Comparison of ENCODE assay signal across 1 cellular context in the genomic region with DNA sequence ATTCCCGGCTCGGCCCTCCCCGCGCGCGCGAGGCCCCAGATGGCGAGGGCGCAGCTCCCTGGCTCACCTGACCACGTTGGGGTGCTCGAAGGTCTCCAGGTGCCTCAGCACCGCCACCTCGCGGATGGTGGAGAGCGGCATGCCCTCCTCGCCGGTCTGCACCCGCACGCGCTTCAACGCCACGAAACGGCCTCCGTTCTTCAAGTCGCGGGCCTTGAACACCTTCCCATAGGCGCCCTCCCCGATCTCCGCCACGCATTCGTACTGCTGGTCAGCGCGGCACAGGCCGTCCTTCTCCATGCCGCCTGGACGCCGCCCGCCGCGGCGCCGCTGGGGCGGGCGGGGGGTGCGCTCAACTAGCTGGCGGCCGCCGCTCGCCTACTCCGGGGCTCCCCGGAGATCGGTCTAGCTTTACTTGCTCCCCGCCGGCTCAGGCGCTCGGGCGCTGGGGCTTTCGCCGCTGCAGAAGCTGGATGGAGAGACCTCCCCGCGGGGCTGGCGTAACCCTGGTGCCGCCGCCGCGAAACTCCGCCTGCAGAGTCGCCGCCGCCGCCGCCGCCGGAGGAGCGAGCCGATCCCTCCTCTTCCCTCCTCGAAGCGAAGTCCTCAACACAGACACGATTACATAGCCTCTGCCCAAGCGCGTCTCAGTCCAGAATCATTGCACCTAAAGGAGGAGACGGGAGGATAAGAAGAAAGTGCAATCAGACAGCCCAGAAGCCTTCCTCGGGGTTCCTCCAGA.
A peak's percentile ranks its signal among the peaks of the same experiment; 100 is the strongest.
TF ChIP-seq lines count a peak whose summit lies in the region.

No MANE protein-coding gene starts in this region.

TF ChIP-seq in HEK293, 187 proteins besides CTCF, POLR2A, EP300 and RAD21 (continued from another document and continues in another):
- no peak for TF ChIP-seq HOXD13 (CRISPR knock-in tag; IDR thresholded peaks at IDR 0.05; ENCODE audit: borderline replicate concordance)
- TF ChIP-seq SP2 (tag by site-specific recombination; IDR thresholded peaks at IDR 0.05), result no peak
- no peak for TF ChIP-seq ZNF571 (tag by site-specific recombination; IDR thresholded peaks at IDR 0.05)
- no peak for TF ChIP-seq ZNF175 (tag by site-specific recombination; IDR thresholded peaks at IDR 0.05)
- TF ChIP-seq ZNF10 (tag by site-specific recombination; IDR thresholded peaks at IDR 0.05), result no peak
- 0 out of 2 replicates have a peak, but pooled peaks have one; percentile 38 for TF ChIP-seq BCL11A (tag by site-specific recombination; IDR thresholded peaks at IDR 0.05; ENCODE audit: low read depth)
- TF ChIP-seq, protein P1, sequence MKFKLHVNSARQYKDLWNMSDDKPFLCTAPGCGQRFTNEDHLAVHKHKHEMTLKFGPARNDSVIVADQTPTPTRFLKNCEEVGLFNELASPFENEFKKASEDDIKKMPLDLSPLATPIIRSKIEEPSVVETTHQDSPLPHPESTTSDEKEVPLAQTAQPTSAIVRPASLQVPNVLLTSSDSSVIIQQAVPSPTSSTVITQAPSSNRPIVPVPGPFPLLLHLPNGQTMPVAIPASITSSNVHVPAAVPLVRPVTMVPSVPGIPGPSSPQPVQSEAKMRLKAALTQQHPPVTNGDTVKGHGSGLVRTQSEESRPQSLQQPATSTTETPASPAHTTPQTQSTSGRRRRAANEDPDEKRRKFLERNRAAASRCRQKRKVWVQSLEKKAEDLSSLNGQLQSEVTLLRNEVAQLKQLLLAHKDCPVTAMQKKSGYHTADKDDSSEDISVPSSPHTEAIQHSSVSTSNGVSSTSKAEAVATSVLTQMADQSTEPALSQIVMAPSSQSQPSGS (tag by site-specific recombination; IDR thresholded peaks at IDR 0.05; ENCODE audit: low read depth), result no peak
- TF ChIP-seq ZBTB1 (tag by site-specific recombination; IDR thresholded peaks at IDR 0.05), result peak; percentile 59; the same call in 1 of the 2 replicates
- TF ChIP-seq ZBTB8A (tag by site-specific recombination; IDR thresholded peaks at IDR 0.05), result peak; percentile 28; the same call in 1 of the 2 replicates
- TF ChIP-seq, protein P2, sequence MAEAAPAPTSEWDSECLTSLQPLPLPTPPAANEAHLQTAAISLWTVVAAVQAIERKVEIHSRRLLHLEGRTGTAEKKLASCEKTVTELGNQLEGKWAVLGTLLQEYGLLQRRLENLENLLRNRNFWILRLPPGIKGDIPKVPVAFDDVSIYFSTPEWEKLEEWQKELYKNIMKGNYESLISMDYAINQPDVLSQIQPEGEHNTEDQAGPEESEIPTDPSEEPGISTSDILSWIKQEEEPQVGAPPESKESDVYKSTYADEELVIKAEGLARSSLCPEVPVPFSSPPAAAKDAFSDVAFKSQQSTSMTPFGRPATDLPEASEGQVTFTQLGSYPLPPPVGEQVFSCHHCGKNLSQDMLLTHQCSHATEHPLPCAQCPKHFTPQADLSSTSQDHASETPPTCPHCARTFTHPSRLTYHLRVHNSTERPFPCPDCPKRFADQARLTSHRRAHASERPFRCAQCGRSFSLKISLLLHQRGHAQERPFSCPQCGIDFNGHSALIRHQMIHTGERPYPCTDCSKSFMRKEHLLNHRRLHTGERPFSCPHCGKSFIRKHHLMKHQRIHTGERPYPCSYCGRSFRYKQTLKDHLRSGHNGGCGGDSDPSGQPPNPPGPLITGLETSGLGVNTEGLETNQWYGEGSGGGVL (tag by site-specific recombination; IDR thresholded peaks at IDR 0.05), result no peak
- no peak for TF ChIP-seq ZNF292 (tag by site-specific recombination; IDR thresholded peaks at IDR 0.05; ENCODE audit: borderline replicate concordance, low read depth)
- TF ChIP-seq, protein P3, sequence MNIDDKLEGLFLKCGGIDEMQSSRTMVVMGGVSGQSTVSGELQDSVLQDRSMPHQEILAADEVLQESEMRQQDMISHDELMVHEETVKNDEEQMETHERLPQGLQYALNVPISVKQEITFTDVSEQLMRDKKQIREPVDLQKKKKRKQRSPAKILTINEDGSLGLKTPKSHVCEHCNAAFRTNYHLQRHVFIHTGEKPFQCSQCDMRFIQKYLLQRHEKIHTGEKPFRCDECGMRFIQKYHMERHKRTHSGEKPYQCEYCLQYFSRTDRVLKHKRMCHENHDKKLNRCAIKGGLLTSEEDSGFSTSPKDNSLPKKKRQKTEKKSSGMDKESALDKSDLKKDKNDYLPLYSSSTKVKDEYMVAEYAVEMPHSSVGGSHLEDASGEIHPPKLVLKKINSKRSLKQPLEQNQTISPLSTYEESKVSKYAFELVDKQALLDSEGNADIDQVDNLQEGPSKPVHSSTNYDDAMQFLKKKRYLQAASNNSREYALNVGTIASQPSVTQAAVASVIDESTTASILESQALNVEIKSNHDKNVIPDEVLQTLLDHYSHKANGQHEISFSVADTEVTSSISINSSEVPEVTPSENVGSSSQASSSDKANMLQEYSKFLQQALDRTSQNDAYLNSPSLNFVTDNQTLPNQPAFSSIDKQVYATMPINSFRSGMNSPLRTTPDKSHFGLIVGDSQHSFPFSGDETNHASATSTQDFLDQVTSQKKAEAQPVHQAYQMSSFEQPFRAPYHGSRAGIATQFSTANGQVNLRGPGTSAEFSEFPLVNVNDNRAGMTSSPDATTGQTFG (tag by site-specific recombination; IDR thresholded peaks at IDR 0.05; ENCODE audit: borderline replicate concordance), result no peak
- TF ChIP-seq, protein P4, sequence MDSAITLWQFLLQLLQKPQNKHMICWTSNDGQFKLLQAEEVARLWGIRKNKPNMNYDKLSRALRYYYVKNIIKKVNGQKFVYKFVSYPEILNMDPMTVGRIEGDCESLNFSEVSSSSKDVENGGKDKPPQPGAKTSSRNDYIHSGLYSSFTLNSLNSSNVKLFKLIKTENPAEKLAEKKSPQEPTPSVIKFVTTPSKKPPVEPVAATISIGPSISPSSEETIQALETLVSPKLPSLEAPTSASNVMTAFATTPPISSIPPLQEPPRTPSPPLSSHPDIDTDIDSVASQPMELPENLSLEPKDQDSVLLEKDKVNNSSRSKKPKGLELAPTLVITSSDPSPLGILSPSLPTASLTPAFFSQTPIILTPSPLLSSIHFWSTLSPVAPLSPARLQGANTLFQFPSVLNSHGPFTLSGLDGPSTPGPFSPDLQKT (IDR thresholded peaks at IDR 0.05; ENCODE audit: borderline replicate concordance, low read depth, low read length), result no peak
- TF ChIP-seq ZNF48 (tag by site-specific recombination; IDR thresholded peaks at IDR 0.05), result no peak
- peak; percentile 74; the same call in 1 of the 2 replicates for TF ChIP-seq ZNF660 (tag by site-specific recombination; IDR thresholded peaks at IDR 0.05)
- no peak for TF ChIP-seq ZNF544 (tag by site-specific recombination; IDR thresholded peaks at IDR 0.05)
- TF ChIP-seq ZNF768 (tag by site-specific recombination; IDR thresholded peaks at IDR 0.05), result no peak
- TF ChIP-seq, protein P5, sequence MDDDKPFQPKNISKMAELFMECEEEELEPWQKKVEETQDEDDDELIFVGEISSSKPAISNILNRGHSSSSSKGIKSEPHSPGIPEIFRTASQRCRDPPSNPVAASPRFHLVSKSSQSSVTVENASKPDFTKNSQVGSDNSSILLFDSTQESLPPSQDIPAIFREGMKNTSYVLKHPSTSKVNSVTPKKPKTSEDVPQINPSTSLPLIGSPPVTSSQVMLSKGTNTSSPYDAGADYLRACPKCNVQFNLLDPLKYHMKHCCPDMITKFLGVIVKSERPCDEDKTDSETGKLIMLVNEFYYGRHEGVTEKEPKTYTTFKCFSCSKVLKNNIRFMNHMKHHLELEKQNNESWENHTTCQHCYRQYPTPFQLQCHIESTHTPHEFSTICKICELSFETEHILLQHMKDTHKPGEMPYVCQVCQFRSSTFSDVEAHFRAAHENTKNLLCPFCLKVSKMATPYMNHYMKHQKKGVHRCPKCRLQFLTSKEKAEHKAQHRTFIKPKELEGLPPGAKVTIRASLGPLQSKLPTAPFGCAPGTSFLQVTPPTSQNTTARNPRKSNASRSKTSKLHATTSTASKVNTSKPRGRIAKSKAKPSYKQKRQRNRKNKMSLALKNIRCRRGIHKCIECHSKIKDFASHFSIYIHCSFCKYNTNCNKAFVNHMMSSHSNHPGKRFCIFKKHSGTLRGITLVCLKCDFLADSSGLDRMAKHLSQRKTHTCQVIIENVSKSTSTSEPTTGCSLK (tag by site-specific recombination; IDR thresholded peaks at IDR 0.05), result no peak
- TF ChIP-seq, protein P6, sequence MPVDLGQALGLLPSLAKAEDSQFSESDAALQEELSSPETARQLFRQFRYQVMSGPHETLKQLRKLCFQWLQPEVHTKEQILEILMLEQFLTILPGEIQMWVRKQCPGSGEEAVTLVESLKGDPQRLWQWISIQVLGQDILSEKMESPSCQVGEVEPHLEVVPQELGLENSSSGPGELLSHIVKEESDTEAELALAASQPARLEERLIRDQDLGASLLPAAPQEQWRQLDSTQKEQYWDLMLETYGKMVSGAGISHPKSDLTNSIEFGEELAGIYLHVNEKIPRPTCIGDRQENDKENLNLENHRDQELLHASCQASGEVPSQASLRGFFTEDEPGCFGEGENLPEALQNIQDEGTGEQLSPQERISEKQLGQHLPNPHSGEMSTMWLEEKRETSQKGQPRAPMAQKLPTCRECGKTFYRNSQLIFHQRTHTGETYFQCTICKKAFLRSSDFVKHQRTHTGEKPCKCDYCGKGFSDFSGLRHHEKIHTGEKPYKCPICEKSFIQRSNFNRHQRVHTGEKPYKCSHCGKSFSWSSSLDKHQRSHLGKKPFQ (tag by site-specific recombination; IDR thresholded peaks at IDR 0.05), result no peak
- no peak for TF ChIP-seq GLIS1 (tag by site-specific recombination; IDR thresholded peaks at IDR 0.05)
- TF ChIP-seq ZNF670 (tag by site-specific recombination; IDR thresholded peaks at IDR 0.05; ENCODE audit: low read depth), result no peak
- peak; percentile 78 for TF ChIP-seq SCRT2 (tag by site-specific recombination; IDR thresholded peaks at IDR 0.05)
- no peak for TF ChIP-seq MEIS1 (CRISPR knock-in tag; IDR thresholded peaks at IDR 0.05; ENCODE audit: borderline replicate concordance)
- no peak for TF ChIP-seq KLF16 (tag by site-specific recombination; IDR thresholded peaks at IDR 0.05)
- TF ChIP-seq ZNF776 (tag by site-specific recombination; IDR thresholded peaks at IDR 0.05; ENCODE audit: borderline replicate concordance), result no peak
- TF ChIP-seq, protein P7, sequence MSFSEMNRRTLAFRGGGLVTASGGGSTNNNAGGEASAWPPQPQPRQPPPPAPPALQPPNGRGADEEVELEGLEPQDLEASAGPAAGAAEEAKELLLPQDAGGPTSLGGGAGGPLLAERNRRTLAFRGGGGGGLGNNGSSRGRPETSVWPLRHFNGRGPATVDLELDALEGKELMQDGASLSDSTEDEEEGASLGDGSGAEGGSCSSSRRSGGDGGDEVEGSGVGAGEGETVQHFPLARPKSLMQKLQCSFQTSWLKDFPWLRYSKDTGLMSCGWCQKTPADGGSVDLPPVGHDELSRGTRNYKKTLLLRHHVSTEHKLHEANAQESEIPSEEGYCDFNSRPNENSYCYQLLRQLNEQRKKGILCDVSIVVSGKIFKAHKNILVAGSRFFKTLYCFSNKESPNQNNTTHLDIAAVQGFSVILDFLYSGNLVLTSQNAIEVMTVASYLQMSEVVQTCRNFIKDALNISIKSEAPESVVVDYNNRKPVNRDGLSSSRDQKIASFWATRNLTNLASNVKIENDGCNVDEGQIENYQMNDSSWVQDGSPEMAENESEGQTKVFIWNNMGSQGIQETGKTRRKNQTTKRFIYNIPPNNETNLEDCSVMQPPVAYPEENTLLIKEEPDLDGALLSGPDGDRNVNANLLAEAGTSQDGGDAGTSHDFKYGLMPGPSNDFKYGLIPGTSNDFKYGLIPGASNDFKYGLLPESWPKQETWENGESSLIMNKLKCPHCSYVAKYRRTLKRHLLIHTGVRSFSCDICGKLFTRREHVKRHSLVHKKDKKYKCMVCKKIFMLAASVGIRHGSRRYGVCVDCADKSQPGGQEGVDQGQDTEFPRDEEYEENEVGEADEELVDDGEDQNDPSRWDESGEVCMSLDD (tag by site-specific recombination; IDR thresholded peaks at IDR 0.05), result peak; percentile 95
- TF ChIP-seq SP7 (tag by site-specific recombination; IDR thresholded peaks at IDR 0.05), result peak; percentile 34; the same call in 1 of the 2 replicates
- no peak; the same call in 1 of the 2 replicates for TF ChIP-seq ZNF2 (tag by site-specific recombination; IDR thresholded peaks at IDR 0.05)
- no peak for TF ChIP-seq ZNF76 (tag by site-specific recombination; IDR thresholded peaks at IDR 0.05; ENCODE audit: borderline replicate concordance, low read depth)
- TF ChIP-seq, protein P8, sequence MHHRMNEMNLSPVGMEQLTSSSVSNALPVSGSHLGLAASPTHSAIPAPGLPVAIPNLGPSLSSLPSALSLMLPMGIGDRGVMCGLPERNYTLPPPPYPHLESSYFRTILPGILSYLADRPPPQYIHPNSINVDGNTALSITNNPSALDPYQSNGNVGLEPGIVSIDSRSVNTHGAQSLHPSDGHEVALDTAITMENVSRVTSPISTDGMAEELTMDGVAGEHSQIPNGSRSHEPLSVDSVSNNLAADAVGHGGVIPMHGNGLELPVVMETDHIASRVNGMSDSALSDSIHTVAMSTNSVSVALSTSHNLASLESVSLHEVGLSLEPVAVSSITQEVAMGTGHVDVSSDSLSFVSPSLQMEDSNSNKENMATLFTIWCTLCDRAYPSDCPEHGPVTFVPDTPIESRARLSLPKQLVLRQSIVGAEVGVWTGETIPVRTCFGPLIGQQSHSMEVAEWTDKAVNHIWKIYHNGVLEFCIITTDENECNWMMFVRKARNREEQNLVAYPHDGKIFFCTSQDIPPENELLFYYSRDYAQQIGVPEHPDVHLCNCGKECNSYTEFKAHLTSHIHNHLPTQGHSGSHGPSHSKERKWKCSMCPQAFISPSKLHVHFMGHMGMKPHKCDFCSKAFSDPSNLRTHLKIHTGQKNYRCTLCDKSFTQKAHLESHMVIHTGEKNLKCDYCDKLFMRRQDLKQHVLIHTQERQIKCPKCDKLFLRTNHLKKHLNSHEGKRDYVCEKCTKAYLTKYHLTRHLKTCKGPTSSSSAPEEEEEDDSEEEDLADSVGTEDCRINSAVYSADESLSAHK (tag by site-specific recombination; IDR thresholded peaks at IDR 0.05), result no peak
- TF ChIP-seq, protein P9, sequence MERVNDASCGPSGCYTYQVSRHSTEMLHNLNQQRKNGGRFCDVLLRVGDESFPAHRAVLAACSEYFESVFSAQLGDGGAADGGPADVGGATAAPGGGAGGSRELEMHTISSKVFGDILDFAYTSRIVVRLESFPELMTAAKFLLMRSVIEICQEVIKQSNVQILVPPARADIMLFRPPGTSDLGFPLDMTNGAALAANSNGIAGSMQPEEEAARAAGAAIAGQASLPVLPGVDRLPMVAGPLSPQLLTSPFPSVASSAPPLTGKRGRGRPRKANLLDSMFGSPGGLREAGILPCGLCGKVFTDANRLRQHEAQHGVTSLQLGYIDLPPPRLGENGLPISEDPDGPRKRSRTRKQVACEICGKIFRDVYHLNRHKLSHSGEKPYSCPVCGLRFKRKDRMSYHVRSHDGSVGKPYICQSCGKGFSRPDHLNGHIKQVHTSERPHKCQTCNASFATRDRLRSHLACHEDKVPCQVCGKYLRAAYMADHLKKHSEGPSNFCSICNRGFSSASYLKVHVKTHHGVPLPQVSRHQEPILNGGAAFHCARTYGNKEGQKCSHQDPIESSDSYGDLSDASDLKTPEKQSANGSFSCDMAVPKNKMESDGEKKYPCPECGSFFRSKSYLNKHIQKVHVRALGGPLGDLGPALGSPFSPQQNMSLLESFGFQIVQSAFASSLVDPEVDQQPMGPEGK (tag by site-specific recombination; IDR thresholded peaks at IDR 0.05), result peak; percentile 69
- no peak for TF ChIP-seq ZNF664 (tag by site-specific recombination; IDR thresholded peaks at IDR 0.05)
- no peak for TF ChIP-seq ZNF274 (IDR thresholded peaks at IDR 0.05; ENCODE audit: low read length)
- TF ChIP-seq ZNF274 (tag by site-specific recombination; IDR thresholded peaks at IDR 0.05; ENCODE audit: borderline replicate concordance), result no peak
- no peak for TF ChIP-seq TCF7L2 (IDR thresholded peaks at IDR 0.05; ENCODE audit: borderline replicate concordance, low read depth, low read length)
- peak; percentile 32; the same call in 1 of the 2 replicates for TF ChIP-seq ZFP37 (tag by site-specific recombination; IDR thresholded peaks at IDR 0.05)
- TF ChIP-seq ZNF677 (tag by site-specific recombination; IDR thresholded peaks at IDR 0.05), result no peak
- no peak for TF ChIP-seq ZNF747 (tag by site-specific recombination; IDR thresholded peaks at IDR 0.05)
- 0 out of 2 replicates have a peak, but pooled peaks have one; percentile 16 for TF ChIP-seq KLF9 (tag by site-specific recombination; IDR thresholded peaks at IDR 0.05; ENCODE audit: low read depth)
